In the genomic region with DNA sequence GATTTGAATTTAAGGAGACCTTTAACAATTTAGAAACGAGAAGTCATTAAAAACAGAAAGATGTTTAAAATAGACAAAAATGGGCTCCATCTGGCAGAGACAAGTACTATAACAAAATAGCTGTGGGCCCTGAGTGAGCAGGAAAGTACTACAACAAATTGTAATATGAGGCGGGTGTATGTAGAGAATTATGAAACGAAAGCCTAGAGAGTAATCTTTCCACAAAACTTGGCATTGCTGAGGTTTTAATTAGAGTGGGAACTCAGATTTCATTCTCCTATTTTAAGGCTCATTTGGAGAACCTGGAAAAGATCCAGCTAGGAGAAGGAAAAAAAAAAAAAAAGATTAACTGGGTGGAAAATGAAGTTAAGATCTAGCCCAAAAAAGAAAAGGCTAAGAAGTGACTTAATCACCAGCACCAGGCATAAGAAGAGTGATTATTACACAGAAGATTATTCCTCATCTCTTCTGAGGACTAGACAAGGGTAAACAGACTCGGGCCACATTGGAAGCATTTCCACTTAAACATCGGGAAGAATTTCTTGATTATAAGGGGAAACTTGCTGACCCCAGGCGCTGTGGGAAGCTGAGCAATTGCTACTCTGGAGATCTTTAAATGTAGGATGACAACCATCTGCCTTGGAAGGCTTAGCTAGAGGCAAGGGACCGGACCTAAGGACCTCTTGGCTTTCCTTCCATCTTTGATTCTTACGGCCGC, we compare ENCODE assay signal across 28 cellular contexts. TPM values are rescaled to one million over a fixed set of nuclear protein-coding genes. Genes with fewer than 3 reads are reported as not detected.
A peak's percentile ranks its signal among the peaks of the same experiment; 100 is the strongest.
DNase-seq lines count a peak whose midpoint lies in the region; ATAC-seq and TF ChIP-seq lines count a peak whose summit lies in the region.
"Had no signal": no experiment of that assay in that cellular context is flagged by ENCODE, and none has a peak within 500 bp of the region (broad histone marks: within the 10 kb centered on the region; RNA-seq: fewer than 3 reads in every experiment).

No MANE protein-coding gene starts in this region.

- no peak overlapping the region for H3K4me3 ChIP-seq in right cardiac atrium (ENCODE audit: low read length)
- no peak overlapping the region for H3K4me3 ChIP-seq in CD8-positive, alpha-beta T cell (ENCODE audit: low read depth, low read length)
- H3K4me3 ChIP-seq: adrenal gland, cardiac muscle cell, GM23248, spleen had no signal

- no peaks in the 10 kb centered on the region for H3K9me3 Mint-ChIP-seq in brain
- H3K9me3 Mint-ChIP-seq in WTC11 = peaks cover 1% of the 10 kb centered on the region
- no peaks in the 10 kb centered on the region for H3K9me3 Mint-ChIP-seq in CD8-positive, alpha-beta T cell
- H3K9me3 Mint-ChIP-seq: activated T-cell treated with anti-CD3 and anti-CD28 coated beads, Interleukin-2, amount 50 U/mL, for 24 hours; dendritic cell treated with granulocyte-macrophage colony-stimulating factor and Interleukin-4, amounts not matched to agents 40 ng/mL and 50 ng/mL, for 4 days; stimulated activated naive B cell treated with anti-CD40 and anti-IgM and Interleukin-4, amounts not matched to agents 10 μg/mL and 1 μg/mL and 100 μg/mL, for 72 hours had no signal

- peak; percentile 71 for ATAC-seq in Right ventricle myocardium superior (ENCODE audit: poor library complexity)
- ATAC-seq in right cardiac atrium = peak; percentile 37 to 61
- no peak for ATAC-seq in WTC11
- ATAC-seq in CD8-positive, alpha-beta T cell = no peak
- ATAC-seq: left colon; naive thymus-derived CD4-positive, alpha-beta T cell; stimulated activated naive B cell treated with anti-CD40 and anti-IgM and Interleukin-4, amounts not matched to agents 10 μg/mL and 1 μg/mL and 100 μg/mL, for 72 hours had no signal

- intact Hi-C loops in Right ventricle myocardium superior (cut with DNase I) (no loop called here), cardiac septum (cut with DNase I) (no loop called here), right cardiac atrium (cut with DNase I) (no loop called here)
- intact Hi-C loops in CD8-positive, alpha-beta T cell (cut with DNase I, micrococcal nuclease) = no loop called here

- H3K4me1 Mint-ChIP-seq in brain = peaks cover 12% of the 10 kb centered on the region
- H3K4me1 Mint-ChIP-seq in WTC11 = no peaks in the 10 kb centered on the region
- no peaks in the 10 kb centered on the region for H3K4me1 Mint-ChIP-seq in CD8-positive, alpha-beta T cell (ENCODE audit: low read depth)
- H3K4me1 Mint-ChIP-seq: stimulated activated naive B cell treated with anti-CD40 and anti-IgM and Interleukin-4, amounts not matched to agents 10 μg/mL and 1 μg/mL and 100 μg/mL, for 72 hours had no signal

- CTCF ChIA-PET in WTC11 (lab: Charles Lee) = no interaction called here
- CTCF ChIA-PET in CD8-positive, alpha-beta T cell (lab: Charles Lee) = no interaction called here

- H3K9me3 ChIP-seq in right cardiac atrium (ENCODE audit: control insufficient read depth, low read length) = no peaks in the 10 kb centered on the region
- H3K9me3 ChIP-seq in CD8-positive, alpha-beta T cell (ENCODE audit: low read length) = no peaks in the 10 kb centered on the region
- H3K9me3 ChIP-seq: adrenal gland, spleen had no signal

- POLR2A ChIA-PET in WTC11 (lab: Charles Lee) = no interaction called here
- POLR2A ChIA-PET in CD8-positive, alpha-beta T cell (lab: Charles Lee) = no interaction called here

- peak overlapping the region in 4 of 5 experiments; percentile 3 to 49 (median 21) for H3K27ac Mint-ChIP-seq in brain
- no peak overlapping the region for H3K27ac Mint-ChIP-seq in WTC11
- H3K27ac Mint-ChIP-seq in CD8-positive, alpha-beta T cell = no peak overlapping the region
- H3K27ac Mint-ChIP-seq: activated T-cell treated with anti-CD3 and anti-CD28 coated beads, Interleukin-2, amount 50 U/mL, for 24 hours; dendritic cell treated with granulocyte-macrophage colony-stimulating factor and Interleukin-4, amounts not matched to agents 40 ng/mL and 50 ng/mL, for 4 days; naive thymus-derived CD4-positive, alpha-beta T cell; stimulated activated naive B cell treated with anti-CD40 and anti-IgM and Interleukin-4, amounts not matched to agents 10 μg/mL and 1 μg/mL and 100 μg/mL, for 72 hours had no signal

- DNase-seq in Right ventricle myocardium superior (no peak), cardiac septum (ENCODE audit: low spot score) (no peak), right cardiac atrium (no peak), WTC11 (ENCODE audit: low spot score) (no peak), GM19238 (ENCODE audit: insufficient read length, low spot score) (no peak), DMS153 treated with DMSO at 0.1 percent for 48 hours (lab: John Stamatoyannopoulos, UW; ENCODE audit: unreplicated experiment) (no peak)
- DNase-seq in CD8-positive, alpha-beta T cell = no peak
- DNase-seq: ACHN; activated CD4-positive, alpha-beta T cell treated with anti-CD3 and anti-CD28 coated beads for 4 hours; activated CD8-positive, alpha-beta memory T cell treated with anti-CD3 and anti-CD28 coated beads for 24 hours; activated T-cell treated with anti-CD3 and anti-CD28 coated beads, Interleukin-2, amount 50 U/mL, for 24 hours; adrenal gland; C1 segment of cervical spinal cord; GDM1; glutamatergic neuron; GM23248; left colon; MM.1S; naive thymus-derived CD4-positive, alpha-beta T cell; NCI-H146; NCI-H524; occipital lobe; spleen; stimulated activated CD4-positive, alpha-beta T cell treated with anti-CD3 and anti-CD28 coated beads, Interleukin-4, amount 100 ng/mL, for 24 hours; stimulated activated naive B cell treated with anti-CD40 and anti-IgM and Interleukin-4, amounts not matched to agents 10 μg/mL and 1 μg/mL and 100 μg/mL, for 72 hours had no signal

- no peaks in the 10 kb centered on the region for H3K36me3 ChIP-seq in CD8-positive, alpha-beta T cell (ENCODE audit: insufficient read depth, low read length)
- H3K36me3 ChIP-seq: adrenal gland, cardiac muscle cell, spleen had no signal

- H3K4me1 ChIP-seq in right cardiac atrium (ENCODE audit: control insufficient read depth, insufficient read depth, low read length) = no peaks in the 10 kb centered on the region
- H3K4me1 ChIP-seq in CD8-positive, alpha-beta T cell (ENCODE audit: insufficient read depth, low read length) = no peaks in the 10 kb centered on the region
- H3K4me1 ChIP-seq: adrenal gland, spleen had no signal

- H3K27me3 Mint-ChIP-seq in brain (peaks cover 3% of the 10 kb centered on the region), WTC11 (ENCODE audit: low read depth) (no peaks in the 10 kb centered on the region; the same call in 1 of the 2 replicates)
- no peaks in the 10 kb centered on the region for H3K27me3 Mint-ChIP-seq in CD8-positive, alpha-beta T cell (ENCODE audit: low read depth)

- no peaks in the 10 kb centered on the region for H3K36me3 Mint-ChIP-seq in brain
- no peaks in the 10 kb centered on the region for H3K36me3 Mint-ChIP-seq in WTC11
- H3K36me3 Mint-ChIP-seq in CD8-positive, alpha-beta T cell = no peaks in the 10 kb centered on the region
- H3K36me3 Mint-ChIP-seq: naive thymus-derived CD4-positive, alpha-beta T cell; stimulated activated naive B cell treated with anti-CD40 and anti-IgM and Interleukin-4, amounts not matched to agents 10 μg/mL and 1 μg/mL and 100 μg/mL, for 72 hours had no signal

- 48% methylated on average over 9 of the region's 9 CpGs for WGBS in right cardiac atrium

- H3K27me3 ChIP-seq in right cardiac atrium (ENCODE audit: control insufficient read depth, insufficient read depth) = no peaks in the 10 kb centered on the region
- H3K27me3 ChIP-seq in CD8-positive, alpha-beta T cell (ENCODE audit: insufficient read depth, low read length) = no peaks in the 10 kb centered on the region
- H3K27me3 ChIP-seq: adrenal gland, cardiac muscle cell, spleen had no signal

- peak overlapping the region; percentile 7 for H3K27ac ChIP-seq in right cardiac atrium (ENCODE audit: low read length)
- H3K27ac ChIP-seq in CD8-positive, alpha-beta T cell (ENCODE audit: low read depth, low read length) = no peak overlapping the region
- H3K27ac ChIP-seq: adrenal gland, cardiac muscle cell, GM23248 had no signal

- TF ChIP-seq CTCF in brain (conservative IDR thresholded peaks at IDR 0.05) (no peak), WTC11 (IDR thresholded peaks at IDR 0.05) (no peak)
- no peak for TF ChIP-seq CTCF in CD8-positive, alpha-beta T cell (IDR thresholded peaks at IDR 0.05)

- H3K4me3 Mint-ChIP-seq in brain = peak overlapping the region in 1 of 5 experiments; percentile 9
- H3K4me3 Mint-ChIP-seq in WTC11 = no peak overlapping the region
- no peak overlapping the region for H3K4me3 Mint-ChIP-seq in CD8-positive, alpha-beta T cell
- H3K4me3 Mint-ChIP-seq: activated T-cell treated with anti-CD3 and anti-CD28 coated beads, Interleukin-2, amount 50 U/mL, for 24 hours; dendritic cell treated with granulocyte-macrophage colony-stimulating factor and Interleukin-4, amounts not matched to agents 40 ng/mL and 50 ng/mL, for 4 days; naive thymus-derived CD4-positive, alpha-beta T cell; stimulated activated naive B cell treated with anti-CD40 and anti-IgM and Interleukin-4, amounts not matched to agents 10 μg/mL and 1 μg/mL and 100 μg/mL, for 72 hours had no signal

TF ChIP-seq in WTC11, 78 proteins besides CTCF, POLR2A, EP300 and RAD21 (continues in another document):
- TF ChIP-seq, protein P1, sequence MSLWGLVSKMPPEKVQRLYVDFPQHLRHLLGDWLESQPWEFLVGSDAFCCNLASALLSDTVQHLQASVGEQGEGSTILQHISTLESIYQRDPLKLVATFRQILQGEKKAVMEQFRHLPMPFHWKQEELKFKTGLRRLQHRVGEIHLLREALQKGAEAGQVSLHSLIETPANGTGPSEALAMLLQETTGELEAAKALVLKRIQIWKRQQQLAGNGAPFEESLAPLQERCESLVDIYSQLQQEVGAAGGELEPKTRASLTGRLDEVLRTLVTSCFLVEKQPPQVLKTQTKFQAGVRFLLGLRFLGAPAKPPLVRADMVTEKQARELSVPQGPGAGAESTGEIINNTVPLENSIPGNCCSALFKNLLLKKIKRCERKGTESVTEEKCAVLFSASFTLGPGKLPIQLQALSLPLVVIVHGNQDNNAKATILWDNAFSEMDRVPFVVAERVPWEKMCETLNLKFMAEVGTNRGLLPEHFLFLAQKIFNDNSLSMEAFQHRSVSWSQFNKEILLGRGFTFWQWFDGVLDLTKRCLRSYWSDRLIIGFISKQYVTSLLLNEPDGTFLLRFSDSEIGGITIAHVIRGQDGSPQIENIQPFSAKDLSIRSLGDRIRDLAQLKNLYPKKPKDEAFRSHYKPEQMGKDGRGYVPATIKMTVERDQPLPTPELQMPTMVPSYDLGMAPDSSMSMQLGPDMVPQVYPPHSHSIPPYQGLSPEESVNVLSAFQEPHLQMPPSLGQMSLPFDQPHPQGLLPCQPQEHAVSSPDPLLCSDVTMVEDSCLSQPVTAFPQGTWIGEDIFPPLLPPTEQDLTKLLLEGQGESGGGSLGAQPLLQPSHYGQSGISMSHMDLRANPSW (CRISPR knock-in tag; conservative IDR thresholded peaks at IDR 0.05; ENCODE audit: low read depth) = no peak
- TF ChIP-seq TEAD4 (CRISPR knock-in tag; IDR thresholded peaks at IDR 0.05) = no peak

RNA-seq across cellular contexts. Expression of gene IGF1, which starts 40.8 kb away (rescaled TPM):
- total RNA-seq in Right ventricle myocardium superior = 8.3 TPM
- total RNA-seq in cardiac septum = 20.1 TPM
- 0.08 TPM for polyA plus RNA-seq in brain (ENCODE audit: insufficient read depth, low read depth, low replicate concordance)
- 10 to 100 TPM in 1 of 4 donors, 1 to 10 TPM in 3; 4.7 to 71.9 (median 7.7) TPM for total RNA-seq in right cardiac atrium
- 6.5 TPM for polyA plus RNA-seq in right cardiac atrium
- 0.05 TPM in 1 of 3 replicates, not detected in the others for total RNA-seq in WTC11 (2021)
- not detected for total RNA-seq in CD8-positive, alpha-beta T cell
- total RNA-seq: cardiac muscle cell had no signal
- polyA plus RNA-seq: cardiac muscle cell; naive thymus-derived CD4-positive, alpha-beta T cell had no signal

Comparison
In these comparisons a context has a peak if more than half of its experiments do, and no peak if none do; other contexts are left out.
1. ATAC-seq: peak in Right ventricle myocardium superior (single experiment) and right cardiac atrium (2 of 2); none in WTC11 (single experiment) and CD8-positive, alpha-beta T cell (single experiment).
2. H3K27ac Mint-ChIP-seq: peak in brain (4 of 5); none in WTC11 (single experiment) and CD8-positive, alpha-beta T cell (single experiment).